34 cellular contexts compared by ENCODE assay signal in the genomic region with DNA sequence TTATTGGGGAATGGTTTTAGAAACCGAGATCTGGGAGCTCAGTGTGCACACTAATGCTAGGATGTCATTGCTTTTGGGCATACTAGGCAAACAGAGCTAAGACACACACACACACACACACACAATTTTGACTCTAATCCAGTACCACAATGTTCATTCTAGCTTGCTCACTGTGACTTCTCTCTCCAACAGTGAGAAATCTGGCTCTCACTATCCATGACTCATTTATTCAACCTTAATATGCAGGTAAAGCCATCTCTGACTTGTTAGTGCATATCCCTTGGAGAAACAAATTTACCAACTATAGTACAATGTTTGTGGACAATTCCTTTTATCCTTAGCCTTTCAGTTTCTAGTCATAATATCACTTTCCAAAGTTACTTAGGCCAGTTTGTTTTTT.
"Had no signal": no experiment of that assay in that cellular context is flagged by ENCODE, and none has a peak within 500 bp of the region (broad histone marks: within the 10 kb centered on the region; RNA-seq: fewer than 3 reads in every experiment).

No MANE protein-coding gene starts in this region.

- ATAC-seq: activated CD8-positive, alpha-beta memory T cell treated with anti-CD3 and anti-CD28 coated beads, Interleukin-2, amount 10 ng/mL, durations not matched to agents 7 days and 5 days; activated naive CD8-positive, alpha-beta T cell treated with anti-CD3 and anti-CD28 coated beads, Interleukin-2, amount 50 U/mL, for 24 hours; PC-3; Right ventricle myocardium inferior; SK-N-SH treated with all-trans-retinoic acid at 6 μM for 48 hours had no signal

- H3K27ac ChIP-seq: cardiac muscle cell, Peyer's patch, WERI-Rb-1 had no signal

- H3K36me3 ChIP-seq: cardiac muscle cell, Peyer's patch, WERI-Rb-1 had no signal

- H3K27me3 ChIP-seq: cardiac muscle cell, Peyer's patch had no signal

- H3K4me3 ChIP-seq: cardiac muscle cell, Peyer's patch had no signal

- DNase-seq: activated CD4-positive, alpha-beta memory T cell treated with anti-CD3 and anti-CD28 coated beads, Interleukin-2, amount 10 ng/mL, durations not matched to agents 7 days and 5 days; activated CD4-positive, alpha-beta T cell treated with anti-CD3 and anti-CD28 coated beads for 1 hour; activated CD4-positive, alpha-beta T cell treated with anti-CD3 and anti-CD28 coated beads for 48 hours; activated CD4-positive, CD25-positive, alpha-beta regulatory T cell; activated CD8-positive, alpha-beta memory T cell treated with anti-CD3 and anti-CD28 coated beads for 24 hours; activated CD8-positive, alpha-beta memory T cell treated with anti-CD3 and anti-CD28 coated beads, Interleukin-2, amount 10 ng/mL, durations not matched to agents 7 days and 5 days; activated CD8-positive, alpha-beta memory T cell treated with anti-CD3 and anti-CD28 coated beads, Interleukin-2, amount 50 U/mL, for 48 hours; activated effector memory CD4-positive, alpha-beta T cell treated with Interleukin-2 at 50 U/mL for 16 hours; activated naive CD4-positive, alpha-beta T cell treated with anti-CD3 and anti-CD28 coated beads, Interleukin-2, amount 10 ng/mL, durations not matched to agents 7 days and 5 days; activated naive CD8-positive, alpha-beta T cell treated with anti-CD3 and anti-CD28 coated beads, Interleukin-2, amount 50 U/mL, for 24 hours; activated T-cell treated with anti-CD3 and anti-CD28 coated beads, Interleukin-2, amount 50 U/mL, for 48 hours; anterior cingulate cortex; NCI-H1092 treated with DMSO at 0.1 percent for 48 hours; NCI-H1417; NCI-H146; NCI-H187; NCI-H2029 treated with DMSO at 0.1 percent for 48 hours; NCI-H2107; NCI-H2171; NCI-H510A; NCI-H526; NCI-H748 treated with DMSO at 0.1 percent for 48 hours; NK-92 treated with Interleukin-12 subunit alpha and Interleukin-12 subunit beta, amount 100 ng/mL, for 24 hours; PC-3; Peyer's patch; RPMI8226; SIG-M5; T-helper 1 cell; T-helper 2 cell; T1000; WERI-Rb-1 had no signal
